Comparison of ENCODE assay signal across 29 cellular contexts in genomic region chr14:51666070-51666469, GRCh38.
"Had no signal": no experiment of that assay in that cellular context is flagged by ENCODE, and none has a peak within 500 bp of the region (broad histone marks: within the 10 kb centered on the region; RNA-seq: fewer than 3 reads in every experiment).

No MANE protein-coding gene starts in this region.

- H3K4me3 ChIP-seq: adrenal gland, body of pancreas, cardiac muscle cell, MG63, SK-N-MC had no signal

- H3K4me2 ChIP-seq: KMS-11 had no signal

- H3K36me3 Mint-ChIP-seq: T-cell had no signal

- DNase-seq: activated CD4-positive, alpha-beta T cell treated with anti-CD3 and anti-CD28 coated beads for 36 hours; activated CD4-positive, alpha-beta T cell treated with anti-CD3 and anti-CD28 coated beads, Interleukin-2, amount 50 U/mL, for 1 hour; activated CD4-positive, CD25-positive, alpha-beta regulatory T cell; activated CD8-positive, alpha-beta memory T cell treated with anti-CD3 and anti-CD28 coated beads, Interleukin-2, amount 50 U/mL, for 4 hours; activated CD8-positive, alpha-beta T cell treated with anti-CD3 and anti-CD28 coated beads for 36 hours; activated naive CD4-positive, alpha-beta T cell treated with anti-CD3 and anti-CD28 coated beads, Interleukin-2, amount 50 U/mL, for 16 hours; activated naive CD8-positive, alpha-beta T cell treated with anti-CD3 and anti-CD28 coated beads, Interleukin-2, amount 10 ng/mL, durations not matched to agents 7 days and 5 days; aorta; body of pancreas; MG63; MV-4-11; NCI-H1092 treated with DMSO at 0.1 percent for 48 hours; NCI-H1417 treated with DMSO at 0.1 percent for 48 hours; NCI-H1694; NCI-H2029; NCI-H2107; NCI-H2171 treated with DMSO at 0.1 percent for 48 hours; NCI-H345; NCI-H510A; NCI-H526 treated with DMSO at 0.1 percent for 48 hours; NCI-H82; T-cell; T-helper 2 cell; T1000 had no signal

- H3K9ac ChIP-seq: KMS-11 had no signal

- H3K9me3 ChIP-seq: adrenal gland, body of pancreas, MG63 had no signal

- H3K27me3 Mint-ChIP-seq: activated CD8-positive, alpha-beta T cell treated with anti-CD3 and anti-CD28 coated beads for 36 hours; activated naive CD8-positive, alpha-beta T cell treated with anti-CD3 and anti-CD28 coated beads, Interleukin-2, amount 10 ng/mL, durations not matched to agents 7 days and 5 days; T-cell had no signal

- H3K27ac Mint-ChIP-seq: activated CD4-positive, alpha-beta T cell treated with anti-CD3 and anti-CD28 coated beads for 36 hours; activated CD8-positive, alpha-beta T cell treated with anti-CD3 and anti-CD28 coated beads for 36 hours; activated naive CD8-positive, alpha-beta T cell treated with anti-CD3 and anti-CD28 coated beads, Interleukin-2, amount 10 ng/mL, durations not matched to agents 7 days and 5 days; T-cell had no signal

- ATAC-seq: activated CD4-positive, alpha-beta T cell treated with anti-CD3 and anti-CD28 coated beads for 36 hours; activated CD8-positive, alpha-beta T cell treated with anti-CD3 and anti-CD28 coated beads for 36 hours; body of pancreas; T-cell had no signal

- H3K27ac ChIP-seq: adrenal gland, body of pancreas, cardiac muscle cell, KMS-11, SK-N-MC, VCaP had no signal

- H3K4me1 Mint-ChIP-seq: activated CD4-positive, alpha-beta T cell treated with anti-CD3 and anti-CD28 coated beads for 36 hours; activated naive CD8-positive, alpha-beta T cell treated with anti-CD3 and anti-CD28 coated beads, Interleukin-2, amount 10 ng/mL, durations not matched to agents 7 days and 5 days; T-cell had no signal

- H3K27me3 ChIP-seq: adrenal gland, body of pancreas, cardiac muscle cell, MG63 had no signal

- H3K4me3 Mint-ChIP-seq: activated CD4-positive, alpha-beta T cell treated with anti-CD3 and anti-CD28 coated beads for 36 hours; activated CD8-positive, alpha-beta T cell treated with anti-CD3 and anti-CD28 coated beads for 36 hours; activated naive CD8-positive, alpha-beta T cell treated with anti-CD3 and anti-CD28 coated beads, Interleukin-2, amount 10 ng/mL, durations not matched to agents 7 days and 5 days; T-cell had no signal

- H3K36me3 ChIP-seq: adrenal gland, cardiac muscle cell had no signal

- H3K4me1 ChIP-seq: body of pancreas had no signal
